In genomic region chr6:123802697-123803455, GRCh38 we compare ENCODE assay signal across 8 cellular contexts. TPM values are rescaled to one million over a fixed set of nuclear protein-coding genes. Genes with fewer than 3 reads are reported as not detected.
DNase-seq lines count a peak whose midpoint lies in the region; ATAC-seq and TF ChIP-seq lines count a peak whose summit lies in the region.

No MANE protein-coding gene starts in this region.

- no peak overlapping the region for H3K4me2 ChIP-seq in OCI-LY1 (ENCODE audit: low read length)
- H3K4me2 ChIP-seq in fibroblast of lung (ENCODE audit: extremely low read depth, insufficient read depth, low read length), result peak overlapping the region; percentile 72

- H3F3A ChIP-seq in OCI-LY1 (ENCODE audit: insufficient read depth, low read length), result no peaks in the 10 kb centered on the region

- WGBS in HUES64, result under 1% methylated on average over 60 of the region's 60 CpGs

- H3K79me2 ChIP-seq in OCI-LY1 (ENCODE audit: insufficient read depth, low read length) (no peaks in the 10 kb centered on the region), fibroblast of lung (ENCODE audit: control insufficient read depth, insufficient read depth, low read length) (no peaks in the 10 kb centered on the region)

- H3K4me1 ChIP-seq in HUES64 (ENCODE audit: insufficient read depth, low read length), result peaks cover 6% of the 10 kb centered on the region; the same call in 1 of the 2 replicates
- H3K4me1 ChIP-seq in OCI-LY1 (ENCODE audit: insufficient read depth, low read length, severe bottlenecking), result no peaks in the 10 kb centered on the region
- H3K4me1 ChIP-seq in fibroblast of lung (ENCODE audit: control insufficient read depth, extremely low read depth, insufficient read depth, low read length), result no peaks in the 10 kb centered on the region

- TF ChIP-seq CTCF in OCI-LY1 (IDR thresholded peaks at IDR 0.05; ENCODE audit: low read length), result peak; percentile 86; the same call in 1 of the 2 replicates
- peak; percentile 87 to 96 for TF ChIP-seq CTCF in fibroblast of lung (conservative IDR thresholded peaks at IDR 0.05 in 1 of 2, IDR thresholded peaks at IDR 0.05 in 1 of 2; ENCODE audit: low read depth in 1 of 2, low read length in 2 of 2)

- no peak overlapping the region for H2AFZ ChIP-seq in OCI-LY1 (ENCODE audit: low read length)
- H2AFZ ChIP-seq in fibroblast of lung (ENCODE audit: low read length), result peak overlapping the region; percentile 39

- peak overlapping the region; percentile 77 to 81 for H3K4me3 Mint-ChIP-seq in activated T-cell treated with anti-CD3 and anti-CD28 coated beads, Interleukin-2, amount 50 U/mL, for 72 hours

- H3K36me3 ChIP-seq in HUES64 (ENCODE audit: insufficient read depth, low read length) (no peaks in the 10 kb centered on the region), OCI-LY1 (ENCODE audit: insufficient read depth, low read length) (no peaks in the 10 kb centered on the region), fibroblast of lung (ENCODE audit: control insufficient read depth, insufficient read depth, low read length) (no peaks in the 10 kb centered on the region)

- H3K36me3 Mint-ChIP-seq in activated T-cell treated with anti-CD3 and anti-CD28 coated beads, Interleukin-2, amount 50 U/mL, for 72 hours (ENCODE audit: insufficient read depth in 2 of 2), result peaks cover 0 to 2% of the 10 kb centered on the region in 2 donors

- H3K27ac Mint-ChIP-seq in activated T-cell treated with anti-CD3 and anti-CD28 coated beads, Interleukin-2, amount 50 U/mL, for 72 hours, result no peak overlapping the region

- H3K4me3 ChIP-seq in HUES64 (ENCODE audit: low read length) (peak overlapping the region; percentile 80), OCI-LY1 (ENCODE audit: low read depth, low read length, poor library complexity, severe bottlenecking) (no peak overlapping the region), fibroblast of lung (replicated peaks in 1 of 4; ENCODE audit: control extremely low read depth in 1 of 4, insufficient read depth in 1 of 4, low read depth in 3 of 4, low read length in 4 of 4) (peak overlapping the region; percentile 21 to 63 (median 38))

- H3K9ac ChIP-seq in HUES64 (ENCODE audit: low read depth, low read length) (0 out of 2 replicates have a peak overlapping the region, but pooled peaks have one; percentile 26), OCI-LY1 (ENCODE audit: low read length) (no peak overlapping the region), fibroblast of lung (ENCODE audit: insufficient read depth, low read length) (no peak overlapping the region)

- H3K4me1 Mint-ChIP-seq in activated T-cell treated with anti-CD3 and anti-CD28 coated beads, Interleukin-2, amount 50 U/mL, for 72 hours (ENCODE audit: low read depth), result peaks cover 9% of the 10 kb centered on the region

- no peak overlapping the region for H3K27ac ChIP-seq in HUES64 (ENCODE audit: low read depth, low read length)
- no peak overlapping the region for H3K27ac ChIP-seq in OCI-LY1 (ENCODE audit: low read depth, low read length, poor library complexity, severe bottlenecking)
- no peak overlapping the region for H3K27ac ChIP-seq in fibroblast of lung (ENCODE audit: insufficient read depth, low read length)

- H3K27me3 ChIP-seq in HUES64 (ENCODE audit: insufficient read depth, low read length) (peaks cover 65% of the 10 kb centered on the region), OCI-LY1 (ENCODE audit: insufficient read depth, low read length) (no peaks in the 10 kb centered on the region), fibroblast of lung (ENCODE audit: control insufficient read depth, insufficient read depth, low read length) (peaks cover 15% of the 10 kb centered on the region)

- no peaks in the 10 kb centered on the region for H3K9me3 Mint-ChIP-seq in activated T-cell treated with anti-CD3 and anti-CD28 coated beads, Interleukin-2, amount 50 U/mL, for 72 hours

- no peaks in the 10 kb centered on the region for H3K9me2 ChIP-seq in OCI-LY1 (ENCODE audit: low read depth, low read length)

- ATAC-seq in GM21526 (IDR thresholded peaks at IDR 0.05; ENCODE audit: low FRiP score, unreplicated experiment), result peak; percentile 98
- peak; percentile 85 to 86 for ATAC-seq in activated T-cell treated with anti-CD3 and anti-CD28 coated beads, Interleukin-2, amount 50 U/mL, for 72 hours (replicated peaks in 1 of 2)

- H3K27me3 Mint-ChIP-seq in activated T-cell treated with anti-CD3 and anti-CD28 coated beads, Interleukin-2, amount 50 U/mL, for 72 hours (ENCODE audit: low read depth), result peaks cover 31% of the 10 kb centered on the region

- DNase-seq in DMS 273 treated with DMSO at 0.1 percent for 48 hours (lab: John Stamatoyannopoulos, UW) (peak; percentile 46), fibroblast of lung (ENCODE audit: low read depth in 2 of 2) (peak; percentile 69 to 82), myocyte (ENCODE audit: low read depth) (peak; percentile 85)
- DNase-seq in activated T-cell treated with anti-CD3 and anti-CD28 coated beads, Interleukin-2, amount 50 U/mL, for 72 hours, result peak; percentile 70 to 77
- peak in 4 of 6 experiments; percentile 1 to 22 (median 8) for DNase-seq in stimulated activated naive CD4-positive, alpha-beta T cell (lab: John Stamatoyannopoulos, UW)

- no peaks in the 10 kb centered on the region for H3K9me3 ChIP-seq in HUES64 (ENCODE audit: insufficient read depth, low read depth, low read length)
- no peaks in the 10 kb centered on the region for H3K9me3 ChIP-seq in OCI-LY1 (ENCODE audit: low read length)
- no peaks in the 10 kb centered on the region for H3K9me3 ChIP-seq in fibroblast of lung (ENCODE audit: control insufficient read depth, insufficient read depth, low read depth, low read length)

- H4K20me1 ChIP-seq in OCI-LY1 (ENCODE audit: insufficient read depth, low read length) (no peaks in the 10 kb centered on the region), fibroblast of lung (ENCODE audit: control insufficient read depth, extremely low read depth, insufficient read depth, low read length) (no peaks in the 10 kb centered on the region)

RNA-seq across cellular contexts. Expression of gene NKAIN2, which starts 0.8 kb away (rescaled TPM):
- 1.8 TPM for polyA plus RNA-seq in HUES64 (2013, experiment 1 of 2)
- polyA plus RNA-seq in HUES64 (2013, experiment 2 of 2), result 9.0 TPM
- total RNA-seq in activated T-cell treated with anti-CD3 and anti-CD28 coated beads, Interleukin-2, amount 50 U/mL, for 72 hours, result not detected
- total RNA-seq in fibroblast of lung (not detected in 2 replicates), myocyte (0.05 and 0.37 TPM in 2 replicates)
- polyA plus RNA-seq in fibroblast of lung, result not detected in 2 replicates
- 0.05 TPM in 1 of 2 replicates, not detected in the other for polyA plus RNA-seq in fibroblast of lung (2012)
- polyA minus RNA-seq in fibroblast of lung (ENCODE audit: low replicate concordance), result not detected in 2 replicates
- 4.3 TPM for polyA plus RNA-seq in myocyte (2012)

Comparison
In these comparisons a context has a peak if more than half of its experiments do, and no peak if none do; other contexts are left out.
1. DNase-seq: peak in every context shown above with its lines; median percentile 85 in myocyte; 76 in fibroblast of lung; 74 in activated T-cell treated with anti-CD3 and anti-CD28 coated beads, Interleukin-2, amount 50 U/mL, for 72 hours; 46 in DMS 273 treated with DMSO at 0.1 percent for 48 hours; 8 in stimulated activated naive CD4-positive, alpha-beta T cell.